8 cellular contexts compared by ENCODE assay signal in the genomic region with DNA sequence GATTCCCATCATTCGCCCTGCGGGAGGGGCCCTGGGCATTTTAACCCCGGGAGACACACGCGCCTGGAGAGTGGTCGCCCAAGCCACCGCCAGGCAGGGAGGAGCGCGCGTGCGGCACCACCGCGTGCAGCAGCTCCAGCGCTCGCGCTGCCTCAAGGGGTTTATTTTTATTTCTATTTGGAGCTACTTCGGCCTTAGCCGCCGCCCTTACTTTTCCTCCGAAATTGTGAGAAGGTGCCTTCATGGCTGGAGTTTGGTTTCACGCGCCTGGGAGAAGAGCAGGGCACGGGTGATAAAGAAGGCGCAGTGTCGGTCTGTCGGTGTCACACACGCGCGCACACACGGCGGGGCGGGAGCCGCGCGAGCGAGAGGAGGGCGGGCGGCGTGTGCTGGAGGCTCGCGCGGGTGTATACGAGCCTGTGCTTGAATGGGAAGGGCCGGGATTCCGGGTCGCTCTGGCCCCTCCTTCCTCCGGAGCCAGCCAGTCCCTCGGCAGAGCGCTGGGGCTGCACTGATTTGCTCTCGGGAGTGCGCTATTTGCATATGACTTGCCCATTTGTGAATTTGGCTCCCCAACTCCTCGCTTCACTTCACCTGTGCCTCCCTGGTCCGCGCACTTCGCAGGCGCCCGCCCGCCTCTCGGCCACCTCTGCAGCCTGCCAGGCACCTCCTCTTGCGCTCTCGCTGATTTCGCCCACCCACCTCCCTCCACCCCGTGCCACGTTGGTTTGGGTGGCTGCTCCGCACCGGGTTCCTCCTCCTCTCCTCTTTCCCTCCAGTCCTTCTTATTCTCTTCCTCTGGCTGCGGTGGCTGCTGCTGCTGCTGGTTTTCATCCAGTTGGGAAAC.
A peak's percentile ranks its signal among the peaks of the same experiment; 100 is the strongest.
DNase-seq lines count a peak whose midpoint lies in the region; ATAC-seq, FAIRE-seq and TF ChIP-seq lines count a peak whose summit lies in the region.

No MANE protein-coding gene starts in this region.

- H3K27ac ChIP-seq in A549 (peak overlapping the region; percentile 21 to 80; a peak in 4 of 6 replicates), skin epidermis (no peak overlapping the region)
- no peak overlapping the region for H3K27ac ChIP-seq in effector memory CD4-positive, alpha-beta T cell (ENCODE audit: insufficient read depth, low read length, poor library complexity, severe bottlenecking)

- 2% methylated on average over 62 of the region's 67 CpGs for WGBS in A549 (ENCODE audit: missing lambda C conversion rate)

- H3K9me3 ChIP-seq in A549: no peaks in the 10 kb centered on the region
- no peaks in the 10 kb centered on the region for H3K9me3 ChIP-seq in effector memory CD4-positive, alpha-beta T cell (ENCODE audit: control insufficient read depth, low read length)

- no peak for TF ChIP-seq EP300 in A549 (IDR thresholded peaks at IDR 0.05)

- H3K36me3 ChIP-seq in effector memory CD4-positive, alpha-beta T cell (ENCODE audit: control insufficient read depth, insufficient read depth, low read length): no peaks in the 10 kb centered on the region

- no peak for TF ChIP-seq CTCF in A549 (IDR thresholded peaks at IDR 0.05)
- TF ChIP-seq CTCF in GM10248 (IDR thresholded peaks at IDR 0.05; ENCODE audit: control extremely low read depth, extremely low read depth, low read depth, missing control alignments): no peak

- no peak for TF ChIP-seq RAD21 in A549 (conservative IDR thresholded peaks at IDR 0.05 in 1 of 2, IDR thresholded peaks at IDR 0.05 in 1 of 2)

- POLR2A ChIA-PET in A549 (lab: Yijun Ruan, JAX) (no interaction called here), GM10248 (lab: Yijun Ruan, JAX) (no interaction called here)

- H3K4me3 ChIP-seq in A549 (peak overlapping the region; percentile 59), skin epidermis (peak overlapping the region in 6 of 7 experiments; percentile 15 to 44 (median 26))
- no peak overlapping the region for H3K4me3 ChIP-seq in effector memory CD4-positive, alpha-beta T cell (ENCODE audit: insufficient read depth, low read depth, low read length, poor library complexity, severe bottlenecking)

- DNase-seq in A549 (ENCODE audit: low read depth in 1 of 2, low spot score in 1 of 2) (peak; percentile 33 to 73), H54 (ENCODE audit: insufficient read length, low spot score) (no peak), NCI-H460 (ENCODE audit: extremely low read depth, low read depth) (peak; percentile 91), cerebellum (ENCODE audit: low spot score) (peak; percentile 94), iris pigment epithelial cell (ENCODE audit: low read depth) (peak; percentile 89), GM10248 (ENCODE audit: extremely low spot score) (no peak)
- DNase-seq in effector memory CD4-positive, alpha-beta T cell: no peak

- no peaks in the 10 kb centered on the region for H3K27me3 ChIP-seq in effector memory CD4-positive, alpha-beta T cell (replicated peaks; ENCODE audit: control insufficient read depth, insufficient read depth, low read length, poor library complexity, severe bottlenecking)

- CTCF ChIA-PET in A549 (lab: Yijun Ruan, JAX) (no interaction called here), GM10248 (lab: Yijun Ruan, JAX) (no interaction called here)

- ATAC-seq in A549: peak; percentile 96 to 99

- FAIRE-seq in A549 (lab: Jason Lieb, UNC) (no peak), H54 (lab: Jason Lieb, UNC) (no peak)

- H3K4me1 ChIP-seq in A549: peaks cover 6% of the 10 kb centered on the region; the same call in 2 of the 3 replicates
- H3K4me1 ChIP-seq in effector memory CD4-positive, alpha-beta T cell (ENCODE audit: control insufficient read depth, insufficient read depth, low read length, poor library complexity, severe bottlenecking): no peaks in the 10 kb centered on the region

- peak overlapping the region; percentile 99 for H3K4me2 ChIP-seq in A549

- TF ChIP-seq POLR2A in A549 (IDR thresholded peaks at IDR 0.05; ENCODE audit: low read length): no peak
- TF ChIP-seq POLR2A in H54 (IDR thresholded peaks at IDR 0.05; ENCODE audit: low read depth, low read length): peak; percentile 27; the same call in 1 of the 2 replicates

TF ChIP-seq in A549, 52 proteins besides CTCF, POLR2A, EP300 and RAD21:
- TF ChIP-seq JUN (IDR thresholded peaks at IDR 0.05): no peak
- TF ChIP-seq, protein P1, sequence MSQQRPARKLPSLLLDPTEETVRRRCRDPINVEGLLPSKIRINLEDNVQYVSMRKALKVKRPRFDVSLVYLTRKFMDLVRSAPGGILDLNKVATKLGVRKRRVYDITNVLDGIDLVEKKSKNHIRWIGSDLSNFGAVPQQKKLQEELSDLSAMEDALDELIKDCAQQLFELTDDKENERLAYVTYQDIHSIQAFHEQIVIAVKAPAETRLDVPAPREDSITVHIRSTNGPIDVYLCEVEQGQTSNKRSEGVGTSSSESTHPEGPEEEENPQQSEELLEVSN (IDR thresholded peaks at IDR 0.05; ENCODE audit: borderline replicate concordance, low read depth): peak; percentile 59; the same call in 1 of the 2 replicates
- no peak for TF ChIP-seq RCOR1 (IDR thresholded peaks at IDR 0.05; ENCODE audit: low read depth, low read length)
- no peak for TF ChIP-seq MAZ (IDR thresholded peaks at IDR 0.05; ENCODE audit: borderline replicate concordance, low read depth, low read length)
- TF ChIP-seq, protein P2, sequence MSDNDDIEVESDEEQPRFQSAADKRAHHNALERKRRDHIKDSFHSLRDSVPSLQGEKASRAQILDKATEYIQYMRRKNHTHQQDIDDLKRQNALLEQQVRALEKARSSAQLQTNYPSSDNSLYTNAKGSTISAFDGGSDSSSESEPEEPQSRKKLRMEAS (IDR thresholded peaks at IDR 0.05): peak; percentile 55; the same call in 1 of the 2 replicates
- no peak for TF ChIP-seq HES2 (IDR thresholded peaks at IDR 0.05)

Comparison
In these comparisons a context has a peak if more than half of its experiments do, and no peak if none do; other contexts are left out.
1. DNase-seq: peak in A549 (2 of 2), NCI-H460 (single experiment), cerebellum (single experiment) and iris pigment epithelial cell (single experiment); none in H54 (single experiment), effector memory CD4-positive, alpha-beta T cell (0 of 3) and GM10248 (single experiment).
2. H3K27ac ChIP-seq: peak in A549 (2 of 2); none in skin epidermis (0 of 21) and effector memory CD4-positive, alpha-beta T cell (single experiment).